8 cellular contexts compared by ENCODE assay signal in the genomic region with DNA sequence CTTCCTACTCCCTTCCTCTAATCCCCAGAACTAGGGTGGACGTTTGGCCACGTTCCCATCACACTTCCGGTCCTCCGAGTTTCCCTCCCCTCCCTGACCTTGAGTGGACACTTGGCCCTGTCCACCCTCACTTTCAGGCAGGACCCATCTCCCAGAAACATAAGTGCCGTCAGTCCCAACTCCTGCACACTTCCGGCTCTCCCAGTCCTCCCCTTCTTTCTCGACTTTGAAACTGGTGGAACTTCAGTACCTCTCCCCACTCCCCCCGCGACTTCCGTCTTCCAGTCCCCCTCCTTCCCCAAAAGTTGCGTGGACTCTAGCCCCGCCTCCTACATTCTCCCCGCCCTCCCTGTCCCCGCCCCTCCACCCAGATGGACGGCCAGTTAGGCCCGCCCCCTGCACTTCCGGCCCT. TPM values are rescaled to one million over a fixed set of nuclear protein-coding genes. Genes with fewer than 3 reads are reported as not detected.
A peak's percentile ranks its signal among the peaks of the same experiment; 100 is the strongest.
DNase-seq lines count a peak whose midpoint lies in the region; ATAC-seq and TF ChIP-seq lines count a peak whose summit lies in the region.

No MANE protein-coding gene starts in this region.

- H3K36me3 ChIP-seq in smooth muscle cell (ENCODE audit: low read depth) = peaks cover 28% of the 10 kb centered on the region

- peaks cover 53% of the 10 kb centered on the region for H3K9me3 ChIP-seq in smooth muscle cell (replicated peaks; ENCODE audit: low read depth)

- H3K27ac ChIP-seq in smooth muscle cell (ENCODE audit: low read depth) = peak overlapping the region; percentile 100

- no peaks in the 10 kb centered on the region for H3K27me3 ChIP-seq in smooth muscle cell (ENCODE audit: low read depth)

- H3K36me3 Mint-ChIP-seq in IgD-negative memory B cell = peaks cover 24% of the 10 kb centered on the region
- peaks cover 43% of the 10 kb centered on the region for H3K36me3 Mint-ChIP-seq in activated T-cell treated with anti-CD3 and anti-CD28 coated beads, Interleukin-2, amount 50 U/mL, for 4 hours (ENCODE audit: insufficient read depth)

- H3K9ac ChIP-seq in smooth muscle cell (ENCODE audit: low read depth) = peak overlapping the region; percentile 99

- peaks cover 14 to 44% (median 21%) of the 10 kb centered on the region in 3 donors for H3K9me3 Mint-ChIP-seq in IgD-negative memory B cell
- H3K9me3 Mint-ChIP-seq in activated T-cell treated with anti-CD3 and anti-CD28 coated beads, Interleukin-2, amount 50 U/mL, for 4 hours = peaks cover 18% of the 10 kb centered on the region

- no peaks in the 10 kb centered on the region for H4K20me1 ChIP-seq in smooth muscle cell (ENCODE audit: low read depth)

- peaks cover 19% of the 10 kb centered on the region for H3K79me2 ChIP-seq in smooth muscle cell (ENCODE audit: low read depth)

- peak overlapping the region; percentile 91 to 98 (median 97) for H3K4me3 Mint-ChIP-seq in IgD-negative memory B cell
- H3K4me3 Mint-ChIP-seq in activated T-cell treated with anti-CD3 and anti-CD28 coated beads, Interleukin-2, amount 50 U/mL, for 4 hours = peak overlapping the region; percentile 90

- peak overlapping the region; percentile 96 for H3K4me2 ChIP-seq in smooth muscle cell

- WGBS in smooth muscle cell (ENCODE audit: low lambda C conversion rate) = 37% methylated on average over 10 of the region's 17 CpGs

- H3K27ac Mint-ChIP-seq in IgD-negative memory B cell = peak overlapping the region; percentile 98 to 100 (median 99)

- no peaks in the 10 kb centered on the region for H3K27me3 Mint-ChIP-seq in IgD-negative memory B cell
- H3K27me3 Mint-ChIP-seq in activated T-cell treated with anti-CD3 and anti-CD28 coated beads, Interleukin-2, amount 50 U/mL, for 4 hours (ENCODE audit: low read depth) = no peaks in the 10 kb centered on the region

- peak; percentile 21 for DNase-seq in ELF-1 (ENCODE audit: low read depth, low spot score)
- peak; percentile 71 for DNase-seq in activated T-cell treated with anti-CD3 and anti-CD28 coated beads, Interleukin-2, amount 50 U/mL, for 4 hours
- peak; percentile 96 for DNase-seq in germinal center (ENCODE audit: low spot score)
- no peak for DNase-seq in smooth muscle cell (lab: John Stamatoyannopoulos, UW; ENCODE audit: unreplicated experiment)
- no peak for DNase-seq in NCI-H1092 (lab: John Stamatoyannopoulos, UW)
- no peak for DNase-seq in epidermal melanocyte (ENCODE audit: insufficient read length, low spot score)

- H3K4me1 ChIP-seq in smooth muscle cell (ENCODE audit: low read depth) = no peaks in the 10 kb centered on the region

- peaks cover 6 to 14% (median 11%) of the 10 kb centered on the region in 3 donors for H3K4me1 Mint-ChIP-seq in IgD-negative memory B cell
- peaks cover 16% of the 10 kb centered on the region for H3K4me1 Mint-ChIP-seq in activated T-cell treated with anti-CD3 and anti-CD28 coated beads, Interleukin-2, amount 50 U/mL, for 4 hours (ENCODE audit: low read depth)

- H3F3A ChIP-seq in smooth muscle cell (ENCODE audit: low read depth) = no peaks in the 10 kb centered on the region

- peak overlapping the region; percentile 97 for H3K4me3 ChIP-seq in smooth muscle cell

- no peak overlapping the region for H2AFZ ChIP-seq in smooth muscle cell (ENCODE audit: low read depth)

- no peak for TF ChIP-seq CTCF in smooth muscle cell (IDR thresholded peaks at IDR 0.05; ENCODE audit: borderline replicate concordance, insufficient read depth, poor library complexity, severe bottlenecking)

- peak; percentile 77 to 78 for ATAC-seq in activated T-cell treated with anti-CD3 and anti-CD28 coated beads, Interleukin-2, amount 50 U/mL, for 4 hours
- no peak for ATAC-seq in GM21390 (IDR thresholded peaks at IDR 0.05; ENCODE audit: unreplicated experiment)

RNA-seq across cellular contexts. Expression of a gene that starts 0.3 kb away (rescaled TPM):
- polyA plus RNA-seq in IgD-negative memory B cell = 45.1 TPM
- total RNA-seq in activated T-cell treated with anti-CD3 and anti-CD28 coated beads, Interleukin-2, amount 50 U/mL, for 4 hours = 10 to 100 TPM; 17.3 to 26.6 (median 18.4) TPM
- total RNA-seq in smooth muscle cell = 23.8 and 29.2 TPM in 2 replicates
- polyA plus RNA-seq in smooth muscle cell = 27.2 and 29.5 TPM in 2 replicates

RNA-seq across cellular contexts. Expression of a gene that starts 32.0 kb away (rescaled TPM):
- polyA plus RNA-seq in IgD-negative memory B cell = 8.2 TPM
- total RNA-seq in activated T-cell treated with anti-CD3 and anti-CD28 coated beads, Interleukin-2, amount 50 U/mL, for 4 hours = 1 to 10 TPM; 6.3 to 8.4 (median 7.0) TPM
- total RNA-seq in smooth muscle cell = 14.3 and 22.3 TPM in 2 replicates
- 2.3 and 4.4 TPM in 2 replicates for polyA plus RNA-seq in smooth muscle cell

RNA-seq across cellular contexts. Expression of a gene that starts 46.1 kb away (rescaled TPM):
- polyA plus RNA-seq in IgD-negative memory B cell (32.4 TPM), smooth muscle cell (12.9 and 21.4 TPM in 2 replicates)
- 10 to 100 TPM; 41.6 to 43.8 (median 41.6) TPM for total RNA-seq in activated T-cell treated with anti-CD3 and anti-CD28 coated beads, Interleukin-2, amount 50 U/mL, for 4 hours
- total RNA-seq in smooth muscle cell = 25.6 and 144 TPM in 2 replicates

Comparison
In these comparisons a context has a peak if more than half of its experiments do, and no peak if none do; other contexts are left out.
1. DNase-seq: peak in ELF-1 (single experiment), activated T-cell treated with anti-CD3 and anti-CD28 coated beads, Interleukin-2, amount 50 U/mL, for 4 hours (single experiment) and germinal center (single experiment); none in smooth muscle cell (single experiment), NCI-H1092 (single experiment) and epidermal melanocyte (single experiment).